ENCODE assay signal across 30 cellular contexts in the genomic region with DNA sequence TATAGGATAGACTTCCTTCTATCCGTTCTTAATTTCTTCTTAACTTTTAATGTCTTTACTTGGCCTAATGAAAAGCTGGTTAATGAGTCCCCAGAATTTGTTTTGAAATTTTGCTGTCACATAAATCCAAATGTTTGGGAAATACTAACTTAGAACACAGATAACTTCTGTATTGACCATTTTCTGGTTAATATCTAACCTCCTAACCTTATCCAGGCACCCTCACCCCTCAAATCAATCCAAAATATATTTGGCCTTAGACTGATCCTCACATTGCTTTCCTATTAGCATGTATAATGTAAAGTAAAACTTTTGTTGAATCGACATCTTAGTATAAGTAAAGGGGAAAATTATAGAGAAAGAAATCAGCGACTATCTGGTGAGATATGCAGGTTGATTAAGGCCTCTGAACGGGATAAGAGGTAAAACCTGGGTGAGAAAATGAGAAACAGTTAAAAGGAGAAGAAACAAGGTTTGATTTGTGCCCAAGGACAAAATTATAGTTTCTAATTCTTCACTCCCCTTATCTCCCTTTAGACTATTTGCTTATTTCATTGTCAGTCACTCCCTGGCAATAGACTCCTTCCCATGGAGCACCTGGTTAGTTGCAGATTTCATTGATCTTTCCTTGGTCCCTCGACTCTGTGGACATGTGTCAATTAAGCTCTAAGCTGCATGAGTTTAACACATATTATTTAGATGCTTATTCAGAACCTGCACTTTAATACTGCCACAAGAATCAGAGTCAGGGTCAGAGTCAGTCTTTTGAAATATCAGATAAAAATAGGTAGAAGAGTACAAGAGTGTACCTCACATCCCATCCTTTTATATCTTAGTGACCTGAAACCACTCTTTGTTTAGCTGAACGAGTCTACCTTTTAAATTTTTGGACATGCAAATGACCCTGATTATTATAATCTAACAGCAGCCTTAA.
"Had no signal": no experiment of that assay in that cellular context is flagged by ENCODE, and none has a peak within 500 bp of the region (broad histone marks: within the 10 kb centered on the region; RNA-seq: fewer than 3 reads in every experiment).

No MANE protein-coding gene starts in this region.

- FAIRE-seq: urothelium cell line had no signal

- H3K27me3 ChIP-seq: neutrophil, sigmoid colon, spleen, stomach, testis, thyroid gland, transverse colon, upper lobe of right lung had no signal

- H3K4me3 ChIP-seq: lower lobe of right lung, prostate gland, sigmoid colon, spleen, stomach, testis, thyroid gland, transverse colon, upper lobe of right lung had no signal

- H3K36me3 ChIP-seq: lower lobe of right lung, neutrophil, prostate gland, sigmoid colon, spleen, thyroid gland, transverse colon, upper lobe of right lung had no signal

- H3K9me3 Mint-ChIP-seq: immature natural killer cell; naive thymus-derived CD8-positive, alpha-beta T cell; nephron; neural crest cell; stimulated activated naive B cell treated with anti-CD40 and anti-IgM and Interleukin-4, amounts not matched to agents 10 μg/mL and 1 μg/mL and 100 μg/mL, for 72 hours had no signal

- H3K4me1 ChIP-seq: prostate gland had no signal

- H3K27me3 Mint-ChIP-seq: naive thymus-derived CD8-positive, alpha-beta T cell; stimulated activated naive B cell treated with anti-CD40 and anti-IgM and Interleukin-4, amounts not matched to agents 10 μg/mL and 1 μg/mL and 100 μg/mL, for 72 hours had no signal

- H3K27ac Mint-ChIP-seq: immature natural killer cell; nephron; stimulated activated naive B cell treated with anti-CD40 and anti-IgM and Interleukin-4, amounts not matched to agents 10 μg/mL and 1 μg/mL and 100 μg/mL, for 72 hours had no signal

- H3K27ac ChIP-seq: lower lobe of right lung, neutrophil, prostate gland, sigmoid colon, spleen, stomach, testis, thyroid gland, transverse colon, upper lobe of right lung had no signal

- H3K9me3 ChIP-seq: lower lobe of right lung, neutrophil, prostate gland, sigmoid colon, spleen, stomach, testis, thyroid gland, transverse colon, upper lobe of right lung had no signal

- H3K4me3 Mint-ChIP-seq: immature natural killer cell; naive thymus-derived CD8-positive, alpha-beta T cell; nephron; neural crest cell; stimulated activated naive B cell treated with anti-CD40 and anti-IgM and Interleukin-4, amounts not matched to agents 10 μg/mL and 1 μg/mL and 100 μg/mL, for 72 hours had no signal

- DNase-seq: head of caudate nucleus; hippocampal formation; immature natural killer cell; kidney; left colon; left ventricle myocardium superior; lower lobe of right lung; mammary epithelial cell; mesenchymal stem cell; naive thymus-derived CD8-positive, alpha-beta T cell; occipital lobe; retina; right cardiac atrium; sigmoid colon; small intestine; spleen; stimulated activated CD4-positive, alpha-beta T cell treated with anti-CD3 and anti-CD28 coated beads, Interleukin-4, amount 100 ng/mL, for 4 hours; stimulated activated CD8-positive, alpha-beta memory T cell treated with anti-CD3 and anti-CD28 coated beads, Interleukin-4, amount 100 ng/mL, for 48 hours; stimulated activated naive B cell treated with anti-CD40 and anti-IgM and Interleukin-4, amounts not matched to agents 10 μg/mL and 1 μg/mL and 100 μg/mL, for 72 hours; stimulated activated naive CD8-positive, alpha-beta T cell treated with anti-CD3 and anti-CD28 coated beads, Interleukin-15, Interleukin-2, amounts not matched to agents 100 U/mL and 50 U/mL, for 24 hours; stomach; testis; thyroid gland; transverse colon; upper lobe of right lung had no signal

- ATAC-seq: left colon; left ventricle myocardium superior; lower lobe of right lung; naive thymus-derived CD8-positive, alpha-beta T cell; right cardiac atrium; stimulated activated naive B cell treated with anti-CD40 and anti-IgM and Interleukin-4, amounts not matched to agents 10 μg/mL and 1 μg/mL and 100 μg/mL, for 72 hours; stimulated activated naive CD8-positive, alpha-beta T cell treated with anti-CD3 and anti-CD28 coated beads, Interleukin-15, Interleukin-2, amounts not matched to agents 100 U/mL and 50 U/mL, for 24 hours; upper lobe of right lung had no signal
